ENCODE assay signal across 9 cellular contexts in the genomic region with DNA sequence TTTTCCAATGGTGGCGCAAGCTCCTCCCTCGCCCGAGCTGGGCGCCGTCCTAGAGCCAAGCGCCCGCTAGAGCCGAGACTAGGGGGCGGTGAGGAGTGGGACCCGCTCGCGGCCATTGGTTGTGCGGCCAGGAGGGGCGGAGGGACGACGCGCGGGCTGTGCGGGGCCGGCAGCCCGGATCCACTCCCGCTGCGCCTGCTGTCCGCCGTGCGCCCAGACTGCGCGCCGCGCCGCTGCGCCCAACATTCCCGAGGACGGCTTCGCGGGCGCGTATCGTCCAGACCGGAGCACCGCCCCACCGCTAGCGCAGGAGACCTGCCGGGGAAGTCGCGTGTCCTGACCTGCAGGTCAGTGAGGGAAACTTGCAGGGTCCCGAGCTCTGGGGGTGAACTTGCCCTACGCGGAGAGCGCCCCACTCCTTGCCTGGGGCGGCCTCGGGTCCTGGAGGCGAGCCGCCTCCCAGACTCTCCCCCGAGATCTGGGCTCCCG. TPM values are rescaled to one million over a fixed set of nuclear protein-coding genes. Genes with fewer than 3 reads are reported as not detected.
A peak's percentile ranks its signal among the peaks of the same experiment; 100 is the strongest.
DNase-seq lines count a peak whose midpoint lies in the region; ATAC-seq lines count a peak whose summit lies in the region.
"Had no signal": no experiment of that assay in that cellular context is flagged by ENCODE, and none has a peak within 500 bp of the region (broad histone marks: within the 10 kb centered on the region; RNA-seq: fewer than 3 reads in every experiment).

A gene (plus strand): TSS at position 183 of the 489 bp plus-strand sequence. CDS start 21,059 bp downstream, outside the sequence.

- ATAC-seq in HG03175 (IDR thresholded peaks at IDR 0.05; ENCODE audit: unreplicated experiment) (no peak), HG03159 (IDR thresholded peaks at IDR 0.05; ENCODE audit: unreplicated experiment) (no peak)
- ATAC-seq: HCT116 had no signal

- no peak within 1 kb of the TSS for H3K27ac ChIP-seq in temporal lobe (ENCODE audit: low read depth, low read length)

- DNase-seq in NCI-H1417 (lab: John Stamatoyannopoulos, UW) = peak; percentile 56 to 88 (median 77)
- DNase-seq in NCI-H1417 treated with DMSO at 0.1 percent for 48 hours (lab: John Stamatoyannopoulos, UW) = no peak
- peak; percentile 8 for DNase-seq in amniotic epithelial cell (ENCODE audit: low read depth)
- peak; percentile 88 for DNase-seq in iPS-NIHi11 (ENCODE audit: low spot score)
- no peak for DNase-seq in cortex of kidney (lab: John Stamatoyannopoulos, UW)

RNA-seq across cellular contexts. Expression of the gene that starts here (rescaled TPM):
- total RNA-seq in temporal lobe = 12.8 TPM

Comparison
In these comparisons a context has a peak if more than half of its experiments do, and no peak if none do; other contexts are left out.
1. DNase-seq: peak in NCI-H1417 (3 of 3), amniotic epithelial cell (single experiment) and iPS-NIHi11 (single experiment); none in NCI-H1417 treated with DMSO at 0.1 percent for 48 hours (single experiment) and cortex of kidney (single experiment).